Comparison of ENCODE assay signal across 8 cellular contexts in genomic region chr9:128370367-128370751, GRCh38. TPM values are rescaled to one million over a fixed set of nuclear protein-coding genes. Genes with fewer than 3 reads are reported as not detected.
DNase-seq lines count a peak whose midpoint lies in the region; TF ChIP-seq lines count a peak whose summit lies in the region.

No MANE protein-coding gene starts in this region.

- peak overlapping the region; percentile 82 for H2AFZ ChIP-seq in GM23248
- H2AFZ ChIP-seq in SU-DHL-6 (ENCODE audit: low read depth, low read length, severe bottlenecking), result peak overlapping the region; percentile 81

- in situ Hi-C loops in GM23248 (cut with MboI), result no loop called here

- H3K79me2 ChIP-seq in GM23248 (ENCODE audit: insufficient read depth), result peaks cover 50% of the 10 kb centered on the region
- H3K79me2 ChIP-seq in SU-DHL-6 (ENCODE audit: insufficient read depth, low read length), result peaks cover 38% of the 10 kb centered on the region

- no peak for DNase-seq in GM23248
- no peak for DNase-seq in foreskin fibroblast
- DNase-seq in GM10248 (ENCODE audit: extremely low spot score), result no peak
- DNase-seq in ecto neural progenitor cell (ENCODE audit: low spot score), result no peak
- no peak for DNase-seq in islet precursor cell
- DNase-seq in anterior cingulate cortex (lab: John Stamatoyannopoulos, UW), result no peak

- TF ChIP-seq CTCF in SU-DHL-6 (IDR thresholded peaks at IDR 0.05; ENCODE audit: insufficient read depth, low read length, poor library complexity, severe bottlenecking), result no peak
- no peak for TF ChIP-seq CTCF in foreskin fibroblast (IDR thresholded peaks at IDR 0.05; ENCODE audit: low read depth, low read length)
- TF ChIP-seq CTCF in GM10248 (IDR thresholded peaks at IDR 0.05; ENCODE audit: control extremely low read depth, extremely low read depth, low read depth, missing control alignments), result no peak

- H3K4me3 ChIP-seq in GM23248 (peak overlapping the region; percentile 86), SU-DHL-6 (ENCODE audit: insufficient read depth, low read length, poor library complexity, severe bottlenecking) (peak overlapping the region; percentile 99), foreskin fibroblast (ENCODE audit: low read depth in 1 of 2, low read length in 2 of 2) (peak overlapping the region; percentile 67 to 84), skin epidermis (peak overlapping the region; percentile 53 to 86 (median 76))

- H3K4me2 ChIP-seq in GM23248 (ENCODE audit: unreplicated experiment) (peak overlapping the region; percentile 100), SU-DHL-6 (ENCODE audit: low read depth, low read length, poor library complexity, severe bottlenecking) (peak overlapping the region; percentile 84)

- H3K27me3 ChIP-seq in GM23248 (replicated peaks; ENCODE audit: insufficient read depth) (no peaks in the 10 kb centered on the region), SU-DHL-6 (ENCODE audit: low read length) (no peaks in the 10 kb centered on the region)

- H3K4me1 ChIP-seq in GM23248 (ENCODE audit: insufficient read depth), result peaks cover 19% of the 10 kb centered on the region

- CTCF ChIA-PET in GM10248 (lab: Yijun Ruan, JAX), result interaction anchor here (0.9 to 3.8 kb wide), 5 partner anchors 9 to 182 kb away, joined by 3 to 55 read pairs (median 4); partner anchors contain the start of gene SPTAN1

- POLR2A ChIA-PET in GM10248 (lab: Yijun Ruan, JAX), result interaction anchor here (0.9 to 2.5 kb wide), 3 partner anchors 8 to 50 kb away, joined by 3 to 15 read pairs (median 3); partner anchors contain the start of gene CERCAM

- H3K36me3 ChIP-seq in GM23248 (ENCODE audit: low read depth) (no peaks in the 10 kb centered on the region), SU-DHL-6 (ENCODE audit: low read length) (no peaks in the 10 kb centered on the region)

- H3K9me2 ChIP-seq in GM23248 (ENCODE audit: insufficient read depth) (no peaks in the 10 kb centered on the region), SU-DHL-6 (replicated peaks; ENCODE audit: insufficient read depth, low read length) (no peaks in the 10 kb centered on the region)

- H3K9me3 ChIP-seq in GM23248 (ENCODE audit: low read depth) (no peaks in the 10 kb centered on the region), SU-DHL-6 (ENCODE audit: insufficient read depth, low read length) (no peaks in the 10 kb centered on the region)

- H3K9ac ChIP-seq in GM23248 (peak overlapping the region; percentile 96), SU-DHL-6 (ENCODE audit: low read length) (peak overlapping the region; percentile 90)

- H4K20me1 ChIP-seq in GM23248 (ENCODE audit: insufficient read depth) (no peaks in the 10 kb centered on the region), SU-DHL-6 (ENCODE audit: low read depth, low read length) (no peaks in the 10 kb centered on the region)

- H3F3A ChIP-seq in GM23248 (ENCODE audit: insufficient read depth) (peaks cover 25% of the 10 kb centered on the region), SU-DHL-6 (ENCODE audit: insufficient read depth) (no peaks in the 10 kb centered on the region)

- H3K27ac ChIP-seq in GM23248 (peak overlapping the region; percentile 96), SU-DHL-6 (ENCODE audit: low read depth, low read length) (no peak overlapping the region), skin epidermis (peak overlapping the region; percentile 65 to 98 (median 93))

RNA-seq across cellular contexts. Expression of gene URM1, which starts 0.8 kb away (rescaled TPM):
- 39.2 and 59.2 TPM in 2 replicates for total RNA-seq in GM23248 (2014; rRNA removed; shearing (Covaris generic))
- polyA plus RNA-seq in GM23248 (2016; fragmentation: Nextera tagmentation; extraction: Ambion mirVana), result 60.9 and 64.4 TPM in 2 replicates

RNA-seq across cellular contexts. Expression of gene SLC27A4, which starts 30.0 kb away (rescaled TPM):
- 22.9 and 30.9 TPM in 2 replicates for total RNA-seq in GM23248 (2014; rRNA removed; shearing (Covaris generic))
- polyA plus RNA-seq in GM23248 (2016; fragmentation: Nextera tagmentation; extraction: Ambion mirVana), result 11.8 and 12.3 TPM in 2 replicates

RNA-seq across cellular contexts. Expression of gene COQ4, which starts 47.7 kb away (rescaled TPM):
- 29.1 and 46.8 TPM in 2 replicates for total RNA-seq in GM23248 (2014; rRNA removed; shearing (Covaris generic))
- 34.1 and 36.0 TPM in 2 replicates for polyA plus RNA-seq in GM23248 (2016; fragmentation: Nextera tagmentation; extraction: Ambion mirVana)

RNA-seq across cellular contexts. Expression of gene TRUB2, which starts 48.1 kb away (rescaled TPM):
- 10.0 and 13.8 TPM in 2 replicates for total RNA-seq in GM23248 (2014; rRNA removed; shearing (Covaris generic))
- polyA plus RNA-seq in GM23248 (2016; fragmentation: Nextera tagmentation; extraction: Ambion mirVana), result 30.3 and 33.2 TPM in 2 replicates

RNA-seq across cellular contexts. Expression of gene CERCAM, which starts 50.3 kb away (rescaled TPM):
- 474 and 525 TPM in 2 replicates for total RNA-seq in GM23248 (2014; rRNA removed; shearing (Covaris generic))
- polyA plus RNA-seq in GM23248 (2016; fragmentation: Nextera tagmentation; extraction: Ambion mirVana), result 596 and 633 TPM in 2 replicates
